In genomic region chr1:95730986-95731385, GRCh38 we compare ENCODE assay signal across 20 cellular contexts.
"Had no signal": no experiment of that assay in that cellular context is flagged by ENCODE, and none has a peak within 500 bp of the region (broad histone marks: within the 10 kb centered on the region; RNA-seq: fewer than 3 reads in every experiment).

No MANE protein-coding gene starts in this region.

- ATAC-seq: activated CD4-positive, alpha-beta T cell treated with anti-CD3 and anti-CD28 coated beads for 36 hours; left cardiac atrium; lower lobe of right lung; psoas muscle; right lobe of liver; T-cell had no signal

- H3K4me1 ChIP-seq: lower lobe of right lung, psoas muscle, right lobe of liver, spleen, upper lobe of left lung had no signal

- H3K4me3 ChIP-seq: lower lobe of right lung, psoas muscle, right lobe of liver, spleen, upper lobe of left lung had no signal

- H3K9me3 ChIP-seq: lower lobe of right lung, psoas muscle, right lobe of liver, upper lobe of left lung had no signal

- H3K27ac ChIP-seq: lower lobe of right lung, psoas muscle, right lobe of liver, spleen, upper lobe of left lung, WERI-Rb-1 had no signal

- H3K36me3 ChIP-seq: lower lobe of right lung, right lobe of liver, spleen, upper lobe of left lung, WERI-Rb-1 had no signal

- H3K27me3 ChIP-seq: right lobe of liver, spleen, upper lobe of left lung had no signal

- DNase-seq: activated CD4-positive, alpha-beta memory T cell treated with anti-CD3 and anti-CD28 coated beads, Interleukin-2, amount 10 ng/mL, durations not matched to agents 7 days and 5 days; activated CD4-positive, alpha-beta T cell treated with anti-CD3 and anti-CD28 coated beads for 36 hours; activated naive CD4-positive, alpha-beta T cell; aorta; caudate nucleus; cortex of kidney; effector memory CD4-positive, alpha-beta T cell; erythroblast; immature natural killer cell; left cardiac atrium; lower lobe of right lung; naive B cell; psoas muscle; right lobe of liver; spleen; stimulated activated CD4-positive, alpha-beta T cell treated with anti-CD3 and anti-CD28 coated beads, Interleukin-2, amount 100 ng/mL, for 24 hours; stimulated activated naive CD4-positive, alpha-beta T cell; T-cell; upper lobe of left lung; WERI-Rb-1 had no signal
